In the genomic region with DNA sequence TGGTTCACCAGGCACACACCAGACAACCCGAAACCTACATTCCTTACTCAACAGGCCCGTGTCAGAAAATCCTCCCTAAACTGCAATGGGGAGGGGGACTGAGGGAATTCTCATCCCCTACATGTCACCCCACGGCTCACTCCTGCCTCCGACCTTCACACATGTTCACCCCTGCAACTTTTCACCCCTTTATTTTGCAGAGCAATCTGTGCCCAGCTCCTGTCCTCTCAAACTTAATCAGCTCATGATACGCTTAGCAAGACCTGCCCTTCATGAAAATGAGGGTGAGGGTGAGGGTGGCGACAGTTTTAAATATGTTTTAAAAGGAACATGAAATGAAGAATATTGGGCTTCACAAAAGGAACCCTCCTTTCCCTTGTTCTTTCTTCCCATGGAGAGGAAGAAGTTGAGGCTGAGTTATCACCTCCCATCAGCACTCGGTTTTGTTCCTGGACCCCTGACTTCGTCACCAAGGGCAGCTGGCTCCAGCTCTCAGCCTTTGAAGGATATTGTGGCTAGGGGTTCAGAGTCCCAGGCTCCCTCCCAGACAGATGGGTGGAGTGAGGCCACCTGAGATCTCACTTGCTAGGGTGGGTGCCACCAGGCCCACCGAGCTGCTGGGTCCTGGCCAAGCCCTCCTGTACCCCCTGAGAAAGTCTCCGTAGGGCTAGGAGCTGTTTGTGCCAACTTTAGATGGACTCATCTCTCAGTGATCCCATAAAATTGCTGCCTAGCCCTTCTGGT, we compare ENCODE assay signal across 9 cellular contexts. TPM values are rescaled to one million over a fixed set of nuclear protein-coding genes. Genes with fewer than 3 reads are reported as not detected.
DNase-seq lines count a peak whose midpoint lies in the region; ATAC-seq, FAIRE-seq and TF ChIP-seq lines count a peak whose summit lies in the region.
"Had no signal": no experiment of that assay in that cellular context is flagged by ENCODE, and none has a peak within 500 bp of the region (broad histone marks: within the 10 kb centered on the region; RNA-seq: fewer than 3 reads in every experiment).

No MANE protein-coding gene starts in this region.

- no peak for TF ChIP-seq EP300 in GM12878 (IDR thresholded peaks at IDR 0.05; ENCODE audit: borderline replicate concordance in 1 of 2, control insufficient read depth in 1 of 2, low read depth in 2 of 2, low read length in 2 of 2)

- peak overlapping the region; percentile 90 to 95 (median 94) for H3K27ac Mint-ChIP-seq in CD4-positive, alpha-beta memory T cell

- peaks cover 31 to 46% of the 10 kb centered on the region in 2 donors for H3K36me3 Mint-ChIP-seq in CD4-positive, alpha-beta memory T cell

- no peaks in the 10 kb centered on the region for H3K27me3 ChIP-seq in CD4-positive, alpha-beta memory T cell (ENCODE audit: insufficient read depth, low read length)
- H3K27me3 ChIP-seq in GM12878 (replicated peaks in 1 of 2; ENCODE audit: control insufficient read depth in 2 of 2, insufficient read depth in 2 of 2, low read length in 1 of 2) (no peaks in the 10 kb centered on the region), parathyroid adenoma (ENCODE audit: control insufficient read depth, insufficient read depth, low read length) (no peaks in the 10 kb centered on the region)

- H3K27ac ChIP-seq in CD4-positive, alpha-beta memory T cell (ENCODE audit: low read depth, low read length) = peak overlapping the region; percentile 69
- H3K27ac ChIP-seq in GM12878 (ENCODE audit: control insufficient read depth, insufficient read depth) (peak overlapping the region; percentile 98), parathyroid adenoma (peak overlapping the region; percentile 39)

- no peaks in the 10 kb centered on the region for H3K9me3 Mint-ChIP-seq in CD4-positive, alpha-beta memory T cell

- H3K4me1 ChIP-seq in CD4-positive, alpha-beta memory T cell (ENCODE audit: insufficient read depth, low read length) = peaks cover 72% of the 10 kb centered on the region
- H3K4me1 ChIP-seq in GM12878 (ENCODE audit: control insufficient read depth, insufficient read depth, low read length) (peaks cover 48% of the 10 kb centered on the region), parathyroid adenoma (no peaks in the 10 kb centered on the region)

- FAIRE-seq in GM12878 (lab: Jason Lieb, UNC) = no peak

- H3K79me2 ChIP-seq in GM12878 (ENCODE audit: control insufficient read depth, insufficient read depth, low read length) (peaks cover 84% of the 10 kb centered on the region), parathyroid adenoma (no peaks in the 10 kb centered on the region)

- TF ChIP-seq RAD21 in GM12878 (IDR thresholded peaks at IDR 0.05; ENCODE audit: insufficient read depth, low read depth, low read length) = no peak

- CTCF ChIA-PET in CD4-positive, alpha-beta memory T cell (lab: Charles Lee; ENCODE audit: partially characterized antibody) = interaction anchor here (1.1 to 2.6 kb wide), 5 partner anchors 8 to 85 kb away, joined by 3 to 12 read pairs (median 8); no protein-coding TSS in a partner anchor
- CTCF ChIA-PET in GM12878 (lab: Yijun Ruan, JAX) = interaction anchor here (0.8 to 7.4 kb wide), 13 partner anchors 17 to 448 kb away, joined by 3 to 99 read pairs (median 4); a partner anchor contains a TSS

- no peak for TF ChIP-seq CTCF in GM12878 (IDR thresholded peaks at IDR 0.05 in 2 of 3, conservative IDR thresholded peaks at IDR 0.05 in 1 of 3; ENCODE audit: control insufficient read depth in 2 of 3, extremely low read depth in 1 of 3, insufficient read depth in 1 of 3, low read depth in 3 of 3, low read length in 3 of 3)
- no peak for TF ChIP-seq CTCF in parathyroid adenoma (IDR thresholded peaks at IDR 0.05)

- ATAC-seq in GM21529 (IDR thresholded peaks at IDR 0.05; ENCODE audit: unreplicated experiment) (peak; percentile 0), GM12878 (peak; percentile 1; the same call in 1 of the 3 replicates), HG02623 (IDR thresholded peaks at IDR 0.05; ENCODE audit: unreplicated experiment) (no peak), HG02678 (IDR thresholded peaks at IDR 0.05; ENCODE audit: unreplicated experiment) (no peak)

- in situ Hi-C loops in GM12878 (cut with MboI) = no loop called here

- peak overlapping the region; percentile 99 for H3K4me2 ChIP-seq in GM12878 (ENCODE audit: control insufficient read depth, insufficient read depth)
- H3K4me2 ChIP-seq in parathyroid adenoma (ENCODE audit: low read length) = no peak overlapping the region

- H3K36me3 ChIP-seq in CD4-positive, alpha-beta memory T cell (ENCODE audit: insufficient read depth, low read length) = peaks cover 13% of the 10 kb centered on the region
- H3K36me3 ChIP-seq in GM12878 (ENCODE audit: control insufficient read depth in 2 of 2, insufficient read depth in 2 of 2, low read length in 1 of 2) (no peaks in the 10 kb centered on the region; a peak in 1 of 4 replicates), parathyroid adenoma (ENCODE audit: control insufficient read depth, insufficient read depth, low read length) (no peaks in the 10 kb centered on the region)

- TSS peak; percentile 60 for BruUV-seq in GM12878 (replicated peaks; lab: Mats Ljungman, UMichigan)

- POLR2A ChIA-PET in CD4-positive, alpha-beta memory T cell (lab: Charles Lee; ENCODE audit: partially characterized antibody) = interaction anchor here (1.5 to 6.2 kb wide), 6 partner anchors 7 to 85 kb away, joined by 4 to 67 read pairs (median 12); a partner anchor contains a TSS
- POLR2A ChIA-PET in GM12878 (lab: Charles Lee) = interaction anchor here (0.7 to 4.6 kb wide), 6 partner anchors 7 to 85 kb away, joined by 3 to 80 read pairs (median 10); a partner anchor contains a TSS

- H4K20me1 ChIP-seq in GM12878 (ENCODE audit: control insufficient read depth, insufficient read depth) = no peaks in the 10 kb centered on the region

- SMC1A ChIA-PET in GM12878 (lab: Charles Lee; ENCODE audit: uncharacterized antibody, unreplicated experiment) = interaction anchor here (0.9 to 8.3 kb wide), 13 partner anchors 6 to 561 kb away, joined by 3 to 67 read pairs (median 10); a partner anchor contains a TSS

- intact Hi-C loops in CD4-positive, alpha-beta memory T cell (cut with micrococcal nuclease) = no loop called here
- intact Hi-C loops in GM12878 (cut with micrococcal nuclease; ENCODE audit: unreplicated experiment) = loop anchor here (1.0 to 10.0 kb wide), 4 partner anchors 58 to 856 kb away; a partner anchor contains a TSS

- no peaks in the 10 kb centered on the region for H3K9me3 ChIP-seq in CD4-positive, alpha-beta memory T cell (ENCODE audit: control insufficient read depth in 1 of 2, low read length in 2 of 2)
- H3K9me3 ChIP-seq in GM12878 (replicated peaks; ENCODE audit: control insufficient read depth, insufficient read depth, low read length) = no peaks in the 10 kb centered on the region
- no peaks in the 10 kb centered on the region for H3K9me3 ChIP-seq in parathyroid adenoma (ENCODE audit: control insufficient read depth, low read length)

- 10% methylated on average over 10 of the region's 10 CpGs for WGBS in GM12878 (ENCODE audit: insufficient coverage, insufficient replicate concordance, low lambda C conversion rate, missing lambda C conversion rate)

- no peak overlapping the region; the same call in 1 of the 2 replicates for H2AFZ ChIP-seq in GM12878 (ENCODE audit: control insufficient read depth, low read depth, low read length)
- no peak overlapping the region for H2AFZ ChIP-seq in parathyroid adenoma

- no peak for DNase-seq in CD4-positive, alpha-beta memory T cell
- DNase-seq in GM12878 (ENCODE audit: low read depth, low spot score) (no peak), occipital lobe (lab: John Stamatoyannopoulos, UW) (no peak), GDM1 (lab: John Stamatoyannopoulos, UW) (no peak)

- TF ChIP-seq POLR2A in GM12878 (IDR thresholded peaks at IDR 0.05; ENCODE audit: low read depth, low read length) = no peak

- H3K9ac ChIP-seq in GM12878 (ENCODE audit: control insufficient read depth, insufficient read depth, low read length) = peak overlapping the region; percentile 87
- no peak overlapping the region for H3K9ac ChIP-seq in parathyroid adenoma

- RAD21 ChIA-PET in GM12878 (lab: Charles Lee; ENCODE audit: unreplicated experiment) = interaction anchor here (0.9 to 7.7 kb wide), 12 partner anchors 8 to 400 kb away, joined by 3 to 97 read pairs (median 4); a partner anchor contains a TSS

- H3K4me3 ChIP-seq in CD4-positive, alpha-beta memory T cell (ENCODE audit: low read length in 2 of 2) = peak overlapping the region in 1 of 2 donors; percentile 57
- peak overlapping the region; percentile 78 for H3K4me3 ChIP-seq in GM12878
- H3K4me3 ChIP-seq in parathyroid adenoma (ENCODE audit: low read depth, low read length) = no peak overlapping the region

- H3K4me1 Mint-ChIP-seq in CD4-positive, alpha-beta memory T cell = peaks cover 52 to 91% (median 76%) of the 10 kb centered on the region in 4 donors

- peak overlapping the region; percentile 87 to 97 (median 90) for H3K4me3 Mint-ChIP-seq in CD4-positive, alpha-beta memory T cell

- H3K27me3 Mint-ChIP-seq in CD4-positive, alpha-beta memory T cell = no peaks in the 10 kb centered on the region

RNA-seq across cellular contexts. Expression of a gene that starts 6.7 kb away (rescaled TPM):
- 100 to 1,000 TPM in 1 of 2 experiments, 10 to 100 TPM in 1; 98.7 to 107 TPM for total RNA-seq in CD4-positive, alpha-beta memory T cell
- 10 to 100 TPM; 29.6 to 46.9 TPM for polyA plus RNA-seq in CD4-positive, alpha-beta memory T cell
- total RNA-seq in GM12878 (2013; cell fraction: nucleolus; rRNA removed) = 393 and 402 TPM in 2 replicates
- 43.3 and 51.0 TPM in 2 replicates for total RNA-seq in GM12878 (2014; rRNA removed)
- 53.8 and 54.1 TPM in 2 replicates for total RNA-seq in GM12878 (2014; rRNA removed; fragmentation: Illumina TruSeq; extraction: Trizol)
- 49.0 and 52.2 TPM in 2 replicates for total RNA-seq in GM12878 (2021)
- polyA plus RNA-seq in GM12878 (2011; ENCODE audit: low read depth) = 32.5 TPM
- 167 and 182 TPM in 2 replicates for polyA plus RNA-seq in GM12878 (2011; rRNA removed)
- 135 and 137 TPM in 2 replicates for polyA plus RNA-seq in GM12878 (2011; cell fraction: cytosol; rRNA removed)
- 152 and 184 TPM in 2 replicates for polyA plus RNA-seq in GM12878 (2011; cell fraction: nucleus; rRNA removed)
- 46.6 and 49.9 TPM in 2 replicates for polyA plus RNA-seq in GM12878 (2012)
- 85.0 and 133 TPM in 2 replicates for polyA plus RNA-seq in GM12878 (2014; fragmentation: Illumina TruSeq; extraction: Trizol)
- polyA plus RNA-seq in GM12878 (2014; fragmentation: Nextera tagmentation; extraction: Ambion mirVana) = 10 to 100 TPM; 10.5 to 13.9 TPM
- 42.4 and 49.7 TPM in 2 replicates for polyA plus RNA-seq in GM12878 (2014; rRNA removed)
- polyA plus RNA-seq in GM12878 (2016; fragmentation: Nextera tagmentation; extraction: Ambion mirVana) = 10 to 100 TPM; 25.3 to 26.7 TPM
- polyA minus RNA-seq in GM12878 (2011; rRNA and poly(A)+ RNA removed) = 143 and 159 TPM in 2 replicates
- 45.2 and 49.5 TPM in 2 replicates for polyA minus RNA-seq in GM12878 (2011; cell fraction: cytosol; rRNA and poly(A)+ RNA removed)
- polyA minus RNA-seq in GM12878 (2011; cell fraction: nucleus; rRNA and poly(A)+ RNA removed) = 100.0 and 124 TPM in 2 replicates
- total RNA-seq in occipital lobe = 0.62 TPM

RNA-seq across cellular contexts. Expression of a gene that starts 51.9 kb away (rescaled TPM):
- not detected for total RNA-seq in CD4-positive, alpha-beta memory T cell
- polyA plus RNA-seq in CD4-positive, alpha-beta memory T cell = not detected
- total RNA-seq in GM12878 (2013; cell fraction: nucleolus; rRNA removed) = not detected in 2 replicates
- not detected in 2 replicates for total RNA-seq in GM12878 (2014; rRNA removed)
- not detected in 2 replicates for total RNA-seq in GM12878 (2014; rRNA removed; fragmentation: Illumina TruSeq; extraction: Trizol)
- total RNA-seq in GM12878 (2021) = not detected in 2 replicates
- polyA plus RNA-seq in GM12878 (2011; ENCODE audit: low read depth) = not detected
- polyA plus RNA-seq in GM12878 (2011; rRNA removed) = 0.09 and 0.12 TPM in 2 replicates
- 0.06 TPM in 1 of 2 replicates, not detected in the other for polyA plus RNA-seq in GM12878 (2011; cell fraction: cytosol; rRNA removed)
- 0.15 TPM in 1 of 2 replicates, not detected in the other for polyA plus RNA-seq in GM12878 (2011; cell fraction: nucleus; rRNA removed)
- not detected in 2 replicates for polyA plus RNA-seq in GM12878 (2012)
- not detected in 2 replicates for polyA plus RNA-seq in GM12878 (2014; fragmentation: Illumina TruSeq; extraction: Trizol)
- not detected for polyA plus RNA-seq in GM12878 (2014; fragmentation: Nextera tagmentation; extraction: Ambion mirVana)
- polyA plus RNA-seq in GM12878 (2014; rRNA removed) = not detected in 2 replicates
- not detected for polyA plus RNA-seq in GM12878 (2016; fragmentation: Nextera tagmentation; extraction: Ambion mirVana)
- polyA minus RNA-seq in GM12878 (2011; rRNA and poly(A)+ RNA removed) = not detected in 2 replicates
- not detected in 2 replicates for polyA minus RNA-seq in GM12878 (2011; cell fraction: cytosol; rRNA and poly(A)+ RNA removed)
- not detected in 2 replicates for polyA minus RNA-seq in GM12878 (2011; cell fraction: nucleus; rRNA and poly(A)+ RNA removed)
- not detected for total RNA-seq in occipital lobe
- total RNA-seq: NCI-H460 had no signal

RNA-seq across cellular contexts. Expression of a gene that starts 57.5 kb away (rescaled TPM):
- total RNA-seq in CD4-positive, alpha-beta memory T cell = 10 to 100 TPM; 73.7 to 75.3 TPM
- 10 to 100 TPM; 47.8 to 80.6 TPM for polyA plus RNA-seq in CD4-positive, alpha-beta memory T cell
- total RNA-seq in GM12878 (2013; cell fraction: nucleolus; rRNA removed) = 488 and 545 TPM in 2 replicates
- 385 and 432 TPM in 2 replicates for total RNA-seq in GM12878 (2014; rRNA removed)
- 354 and 364 TPM in 2 replicates for total RNA-seq in GM12878 (2014; rRNA removed; fragmentation: Illumina TruSeq; extraction: Trizol)
- 380 and 405 TPM in 2 replicates for total RNA-seq in GM12878 (2021)
- 255 TPM for polyA plus RNA-seq in GM12878 (2011; ENCODE audit: low read depth)
- 337 and 367 TPM in 2 replicates for polyA plus RNA-seq in GM12878 (2011; rRNA removed)
- 403 and 416 TPM in 2 replicates for polyA plus RNA-seq in GM12878 (2011; cell fraction: cytosol; rRNA removed)
- polyA plus RNA-seq in GM12878 (2011; cell fraction: nucleus; rRNA removed) = 596 and 625 TPM in 2 replicates
- 327 and 366 TPM in 2 replicates for polyA plus RNA-seq in GM12878 (2012)
- 293 and 352 TPM in 2 replicates for polyA plus RNA-seq in GM12878 (2014; fragmentation: Illumina TruSeq; extraction: Trizol)
- 10 to 100 TPM; 75.9 to 90.9 TPM for polyA plus RNA-seq in GM12878 (2014; fragmentation: Nextera tagmentation; extraction: Ambion mirVana)
- 308 and 311 TPM in 2 replicates for polyA plus RNA-seq in GM12878 (2014; rRNA removed)
- polyA plus RNA-seq in GM12878 (2016; fragmentation: Nextera tagmentation; extraction: Ambion mirVana) = 100 to 1,000 TPM; 242 to 247 TPM
- polyA minus RNA-seq in GM12878 (2011; rRNA and poly(A)+ RNA removed) = 680 and 808 TPM in 2 replicates
- polyA minus RNA-seq in GM12878 (2011; cell fraction: cytosol; rRNA and poly(A)+ RNA removed) = 217 and 223 TPM in 2 replicates
- polyA minus RNA-seq in GM12878 (2011; cell fraction: nucleus; rRNA and poly(A)+ RNA removed) = 429 and 648 TPM in 2 replicates
- total RNA-seq in occipital lobe = 12.2 TPM

Comparison
In these comparisons a context has a peak if more than half of its experiments do, and no peak if none do; other contexts are left out.
1. H3K27ac ChIP-seq: peak in every context shown above with its lines; median percentile 98 in GM12878; 69 in CD4-positive, alpha-beta memory T cell; 39 in parathyroid adenoma.
2. ATAC-seq: peak in GM21529 (single experiment) and GM12878 (single experiment); none in HG02623 (single experiment) and HG02678 (single experiment).
3. RNA of a gene that starts 6.7 kb away (total RNA-seq): 98.7 to 107 TPM in CD4-positive, alpha-beta memory T cell and 43.3 to 402 TPM in GM12878; 0.62 TPM in occipital lobe (single experiment); every median in the first group is over 10 times any median in the second.
4. RNA of a gene that starts 57.5 kb away (total RNA-seq): 354 to 545 TPM in GM12878; 73.7 to 75.3 TPM in CD4-positive, alpha-beta memory T cell and 12.2 TPM in occipital lobe (single experiment); every median in the first group is over 4 times any median in the second.